ENCODE assay signal across 18 cellular contexts in the genomic region with DNA sequence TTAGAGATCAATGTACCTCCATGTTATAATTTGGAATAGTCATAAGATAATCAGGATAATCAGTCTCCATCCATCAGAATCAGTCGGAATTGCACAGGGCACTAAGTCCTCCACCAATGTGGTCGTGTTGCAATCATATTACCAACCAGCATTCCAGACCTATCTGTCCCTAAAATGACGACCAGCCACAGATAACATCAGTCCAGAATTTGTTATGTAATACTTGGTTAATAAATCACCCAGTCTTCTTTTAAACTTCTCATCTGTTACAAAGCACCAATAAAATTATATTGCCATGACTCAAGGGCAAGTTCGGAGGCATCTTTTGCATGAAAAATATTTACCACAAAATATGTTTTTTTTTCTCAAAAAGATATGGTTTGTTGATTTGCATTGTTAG. TPM values are rescaled to one million over a fixed set of nuclear protein-coding genes. Genes with fewer than 3 reads are reported as not detected.
DNase-seq lines count a peak whose midpoint lies in the region; TF ChIP-seq lines count a peak whose summit lies in the region.
"Had no signal": no experiment of that assay in that cellular context is flagged by ENCODE, and none has a peak within 500 bp of the region (broad histone marks: within the 10 kb centered on the region; RNA-seq: fewer than 3 reads in every experiment).

No MANE protein-coding gene starts in this region.

- no peak overlapping the region for H2BK120ac ChIP-seq in mesenchymal stem cell (ENCODE audit: low read depth, low read length)
- H2BK120ac ChIP-seq in mesendoderm (ENCODE audit: low read depth, low read length), result no peak overlapping the region

- no peak overlapping the region for H3K23ac ChIP-seq in mesenchymal stem cell (ENCODE audit: low read length in 2 of 2)
- no peak overlapping the region for H3K23ac ChIP-seq in mesendoderm (ENCODE audit: low read length)

- H3K36me3 ChIP-seq in mesenchymal stem cell (ENCODE audit: control insufficient read depth in 1 of 2, insufficient read depth in 2 of 2, low read depth in 1 of 2, low read length in 2 of 2) (no peaks in the 10 kb centered on the region), mesendoderm (ENCODE audit: control insufficient read depth, insufficient read depth, low read length) (no peaks in the 10 kb centered on the region)
- H3K36me3 ChIP-seq: ovary, stomach had no signal

- no peak overlapping the region for H3K56ac ChIP-seq in mesendoderm (ENCODE audit: low read length)

- H3K4me1 Mint-ChIP-seq in HFFc6 (ENCODE audit: low read depth), result peaks cover 15% of the 10 kb centered on the region
- H3K4me1 Mint-ChIP-seq: central memory CD8-positive, alpha-beta T cell had no signal

- no peak overlapping the region for H4K91ac ChIP-seq in mesenchymal stem cell (ENCODE audit: low read length)

- no peak overlapping the region for H3K14ac ChIP-seq in mesenchymal stem cell (ENCODE audit: low read length in 2 of 2)

- H3K27me3 ChIP-seq in mesenchymal stem cell (ENCODE audit: control insufficient read depth in 1 of 2, insufficient read depth in 1 of 2, low read length in 2 of 2) (peaks cover 0 to 3% of the 10 kb centered on the region in 2 experiments), mesendoderm (ENCODE audit: insufficient read depth, low read length, poor library complexity) (no peaks in the 10 kb centered on the region)
- H3K27me3 ChIP-seq: ovary, stomach had no signal

- DNase-seq in A172 (ENCODE audit: low spot score) (peak; percentile 56), HFFc6 (peak; percentile 45), cardiac fibroblast (ENCODE audit: low read depth in 2 of 2) (peak; percentile 32 to 64), mesenchymal stem cell (peak; percentile 59), SHP77 treated with DMSO at 0.1 percent for 48 hours (lab: John Stamatoyannopoulos, UW) (no peak), NCI-H1105 treated with DMSO at 0.1 percent for 48 hours (lab: John Stamatoyannopoulos, UW) (no peak), mesendoderm (no peak), SIG-M5 treated with dmso at 0.1 percent for 504 hours (lab: John Stamatoyannopoulos, UW; ENCODE audit: unreplicated experiment) (no peak)
- DNase-seq: 8988T; activated CD4-positive, alpha-beta T cell treated with anti-CD3 and anti-CD28 coated beads for 48 hours; activated T-cell treated with anti-CD3 and anti-CD28 coated beads, Interleukin-2, amount 50 U/mL, for 24 hours; NCI-H1092 treated with DMSO at 0.1 percent for 48 hours; NCI-H2227 treated with DMSO at 0.1 percent for 48 hours; ovary; stimulated activated CD4-positive, alpha-beta T cell treated with anti-CD3 and anti-CD28 coated beads, Interleukin-12 subunit alpha, Interleukin-12 subunit beta, amount 100 ng/mL, for 4 hours; stomach had no signal

- H3K27me3 Mint-ChIP-seq in HFFc6 (ENCODE audit: insufficient read depth), result peaks cover 4% of the 10 kb centered on the region; the same call in 1 of the 2 replicates
- H3K27me3 Mint-ChIP-seq: activated naive CD8-positive, alpha-beta T cell; activated T-cell treated with anti-CD3 and anti-CD28 coated beads, Interleukin-2, amount 50 U/mL, for 24 hours; central memory CD8-positive, alpha-beta T cell had no signal

- H3K79me1 ChIP-seq in mesenchymal stem cell (replicated peaks; ENCODE audit: low read length, poor library complexity, severe bottlenecking) (peaks cover 3% of the 10 kb centered on the region), mesendoderm (ENCODE audit: low read length) (no peaks in the 10 kb centered on the region)

- H2AFZ ChIP-seq in mesenchymal stem cell (ENCODE audit: low read depth, low read length), result no peak overlapping the region

- no peak overlapping the region for H3K9ac ChIP-seq in mesenchymal stem cell (ENCODE audit: low read length)
- H3K9ac ChIP-seq in mesendoderm (ENCODE audit: low read length), result no peak overlapping the region

- H2BK12ac ChIP-seq in mesenchymal stem cell (ENCODE audit: low read length in 2 of 2), result no peak overlapping the region

- H3K4me3 ChIP-seq in cardiac fibroblast (replicated peaks in 1 of 2; ENCODE audit: low read depth in 2 of 2, low read length in 2 of 2) (no peak overlapping the region), mesenchymal stem cell (ENCODE audit: insufficient read depth in 1 of 2, low read depth in 1 of 2, low read length in 2 of 2) (no peak overlapping the region), mesendoderm (ENCODE audit: low read length) (no peak overlapping the region)
- H3K4me3 ChIP-seq: ovary, stomach had no signal

- no peak overlapping the region for H2BK5ac ChIP-seq in mesenchymal stem cell (ENCODE audit: low read depth, low read length, poor library complexity, severe bottlenecking)
- no peak overlapping the region for H2BK5ac ChIP-seq in mesendoderm (ENCODE audit: low read length)

- peak overlapping the region; percentile 14 for H3K27ac ChIP-seq in mesenchymal stem cell (ENCODE audit: low read length, poor library complexity, severe bottlenecking)
- no peak overlapping the region for H3K27ac ChIP-seq in mesendoderm (ENCODE audit: low read depth, low read length)
- H3K27ac ChIP-seq: ovary, stomach had no signal

- TF ChIP-seq CTCF in HFFc6 (IDR thresholded peaks at IDR 0.05), result no peak
- TF ChIP-seq CTCF in cardiac fibroblast (IDR thresholded peaks at IDR 0.05; ENCODE audit: low read depth, low read length), result no peak

- peaks cover 4% of the 10 kb centered on the region for H3K4me1 ChIP-seq in mesenchymal stem cell (ENCODE audit: control insufficient read depth, insufficient read depth, low read depth, low read length)
- no peaks in the 10 kb centered on the region for H3K4me1 ChIP-seq in mesendoderm (ENCODE audit: control insufficient read depth, low read depth, low read length)
- H3K4me1 ChIP-seq: stomach had no signal

- H3K9me3 ChIP-seq in mesenchymal stem cell (ENCODE audit: control insufficient read depth, low read length), result no peaks in the 10 kb centered on the region
- H3K9me3 ChIP-seq: ovary, stomach had no signal

- no peak overlapping the region for H3K4me2 ChIP-seq in mesenchymal stem cell (ENCODE audit: low read length, poor library complexity, severe bottlenecking)
- H3K4me2 ChIP-seq in mesendoderm (ENCODE audit: low read length), result no peak overlapping the region

- no peak overlapping the region for H3K4me3 Mint-ChIP-seq in HFFc6
- H3K4me3 Mint-ChIP-seq: activated naive CD8-positive, alpha-beta T cell; activated T-cell treated with anti-CD3 and anti-CD28 coated beads, Interleukin-2, amount 50 U/mL, for 24 hours; central memory CD8-positive, alpha-beta T cell had no signal

- H4K8ac ChIP-seq in mesenchymal stem cell (ENCODE audit: low read length), result no peak overlapping the region
- no peak overlapping the region for H4K8ac ChIP-seq in mesendoderm (ENCODE audit: low read depth, low read length)

- H2BK15ac ChIP-seq in mesenchymal stem cell (ENCODE audit: low read depth, poor library complexity, severe bottlenecking) (no peak overlapping the region), mesendoderm (replicated peaks; ENCODE audit: low read depth) (no peak overlapping the region)

- no peak overlapping the region for H2AK5ac ChIP-seq in mesenchymal stem cell (ENCODE audit: low read length, severe bottlenecking)
- H2AK5ac ChIP-seq in mesendoderm (ENCODE audit: low read length), result no peak overlapping the region

- H3K18ac ChIP-seq in mesenchymal stem cell (ENCODE audit: low read depth in 1 of 2, low read length in 2 of 2) (no peak overlapping the region), mesendoderm (ENCODE audit: low read length) (no peak overlapping the region)

- no peak overlapping the region for H3K27ac Mint-ChIP-seq in HFFc6
- H3K27ac Mint-ChIP-seq: activated naive CD8-positive, alpha-beta T cell; activated T-cell treated with anti-CD3 and anti-CD28 coated beads, Interleukin-2, amount 50 U/mL, for 24 hours had no signal

- 49% methylated on average over 3 of the region's 4 CpGs for WGBS in mesenchymal stem cell
- WGBS in mesendoderm (ENCODE audit: extremely low coverage, insufficient coverage, low lambda C conversion rate), result no CpG with 5 or more reads among the region's 4 CpGs

- no peak overlapping the region for H3K4ac ChIP-seq in mesenchymal stem cell (ENCODE audit: low read depth in 1 of 2, low read length in 2 of 2)
- no peak overlapping the region for H3K4ac ChIP-seq in mesendoderm (ENCODE audit: low read depth, low read length)

- no peaks in the 10 kb centered on the region for H3K36me3 Mint-ChIP-seq in HFFc6 (ENCODE audit: low read depth)
- H3K36me3 Mint-ChIP-seq: activated naive CD8-positive, alpha-beta T cell had no signal

- H4K5ac ChIP-seq in mesendoderm (ENCODE audit: low read length), result no peak overlapping the region

- no peaks in the 10 kb centered on the region for H3K9me3 Mint-ChIP-seq in HFFc6
- H3K9me3 Mint-ChIP-seq: activated T-cell treated with anti-CD3 and anti-CD28 coated beads, Interleukin-2, amount 50 U/mL, for 24 hours; central memory CD8-positive, alpha-beta T cell had no signal

- no peaks in the 10 kb centered on the region for H3K79me2 ChIP-seq in mesendoderm (ENCODE audit: control insufficient read depth, insufficient read depth, low read length)

RNA-seq across cellular contexts. Expression of a gene that starts 29.4 kb away (rescaled TPM):
- 1.8 and 2.5 TPM in 2 replicates for total RNA-seq in A172 (2014; rRNA removed; shearing (Covaris generic))
- not detected for total RNA-seq in HFFc6 (2021; fragmentation: NEBNext Ultra II Directional; extraction: Animal tissue kit (Norgen Biotek cat#: 25700))
- 87.2 TPM for polyA plus RNA-seq in mesenchymal stem cell (2013, experiment 1 of 2)
- 82.9 TPM for polyA plus RNA-seq in mesenchymal stem cell (2013, experiment 2 of 2)
- polyA plus RNA-seq in mesendoderm (2013, experiment 1 of 2), result 3.6 TPM
- polyA plus RNA-seq in mesendoderm (2013, experiment 2 of 2), result 3.3 TPM

Comparison
In these comparisons a context has a peak if more than half of its experiments do, and no peak if none do; other contexts are left out.
1. DNase-seq: peak in A172 (single experiment), HFFc6 (single experiment), cardiac fibroblast (2 of 2) and mesenchymal stem cell (single experiment); none in SHP77 treated with DMSO at 0.1 percent for 48 hours (single experiment), NCI-H1105 treated with DMSO at 0.1 percent for 48 hours (single experiment), mesendoderm (single experiment) and SIG-M5 treated with dmso at 0.1 percent for 504 hours (single experiment).